8 cellular contexts compared by ENCODE assay signal in the genomic region with DNA sequence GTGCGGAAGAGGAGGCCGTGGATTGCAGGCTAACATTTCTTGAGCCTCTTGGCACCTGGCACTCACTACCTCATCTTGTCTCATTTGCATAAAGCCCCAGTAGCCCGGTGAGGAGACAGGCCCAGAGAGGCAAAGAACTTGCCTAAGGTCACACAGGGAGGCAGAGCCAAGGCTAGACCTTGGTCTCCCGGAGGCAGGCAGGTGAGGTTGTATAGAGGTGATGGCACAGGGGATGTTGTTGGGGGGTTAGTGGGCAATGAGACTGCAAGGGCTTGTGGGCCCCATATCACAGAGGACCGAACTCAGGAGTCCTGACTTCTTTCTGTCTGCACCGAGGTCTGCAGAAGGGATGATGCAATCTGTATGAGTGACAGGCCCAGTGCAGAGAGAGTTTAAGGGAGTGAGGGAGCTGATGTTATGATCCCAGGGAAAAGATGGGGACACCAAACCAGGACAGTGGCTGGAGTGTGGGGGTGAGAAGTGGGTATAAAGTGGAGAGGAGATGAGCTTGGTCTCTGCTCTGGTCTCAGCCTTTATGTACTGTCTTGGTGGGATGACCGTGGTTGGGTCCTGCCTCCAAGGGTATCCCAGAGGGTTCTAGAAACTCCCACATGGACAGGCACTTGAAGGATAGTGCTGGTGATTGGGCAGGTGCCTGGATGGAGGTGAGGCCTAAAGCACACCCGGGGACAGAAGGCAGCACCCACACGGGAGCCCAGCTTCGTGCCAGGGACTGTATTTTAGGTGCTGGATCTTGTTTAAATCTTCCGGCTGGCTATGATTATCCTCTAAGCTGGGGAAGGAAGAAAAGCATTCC. TPM values are rescaled to one million over a fixed set of nuclear protein-coding genes. Genes with fewer than 3 reads are reported as not detected.
DNase-seq lines count a peak whose midpoint lies in the region; ATAC-seq and TF ChIP-seq lines count a peak whose summit lies in the region.

No MANE protein-coding gene starts in this region.

- TF ChIP-seq POLR2A in IMR-90 (IDR thresholded peaks at IDR 0.05; ENCODE audit: low read depth, low read length) = no peak

- H3K27me3 ChIP-seq in IMR-90 (ENCODE audit: control insufficient read depth, insufficient read depth, low read length) = no peaks in the 10 kb centered on the region
- H3K27me3 ChIP-seq in layer of hippocampus (ENCODE audit: control insufficient read depth, insufficient read depth, low read length) = no peaks in the 10 kb centered on the region
- no peaks in the 10 kb centered on the region for H3K27me3 ChIP-seq in subcutaneous abdominal adipose tissue (ENCODE audit: control insufficient read depth in 5 of 5, insufficient read depth in 4 of 5, low read length in 5 of 5)

- H2AFZ ChIP-seq in IMR-90 (replicated peaks; ENCODE audit: low read length, poor library complexity) = peak overlapping the region; percentile 81

- peak overlapping the region; percentile 53 for H3K23ac ChIP-seq in IMR-90 (ENCODE audit: low read depth, low read length)

- H3K4me3 ChIP-seq in IMR-90 (ENCODE audit: insufficient read depth, low read depth, low read length) = no peak overlapping the region
- H3K4me3 ChIP-seq in subcutaneous abdominal adipose tissue (ENCODE audit: low read depth in 1 of 5, low read length in 5 of 5) = peak overlapping the region in 2 of 5 donors; percentile 6 to 36

- TF ChIP-seq CTCF in IMR-90 (conservative IDR thresholded peaks at IDR 0.05; ENCODE audit: low read depth, low read length) = no peak

- TF ChIP-seq RAD21 in IMR-90 (IDR thresholded peaks at IDR 0.05; ENCODE audit: low read length) = no peak

- H4K5ac ChIP-seq in IMR-90 (ENCODE audit: low read depth, low read length) = peak overlapping the region; percentile 36

- peak overlapping the region; percentile 93 for H2AK9ac ChIP-seq in IMR-90 (replicated peaks; ENCODE audit: low read depth, low read length, poor library complexity)

- WGBS in IMR-90 (ENCODE audit: extremely low coverage in 2 of 2, insufficient read length in 1 of 2), 2 experiments = 60% methylated on average over 2 of the region's 11 CpGs; no CpG with 5 or more reads in 1 of the 2 experiments

- no peaks in the 10 kb centered on the region for H3K9me3 Mint-ChIP-seq in activated CD4-positive, alpha-beta T cell treated with anti-CD3 and anti-CD28 coated beads for 36 hours (ENCODE audit: low read depth)

- peak overlapping the region; percentile 82 for H2BK5ac ChIP-seq in IMR-90 (ENCODE audit: low read depth, low read length, poor library complexity, severe bottlenecking)

- no peaks in the 10 kb centered on the region for H3K36me3 Mint-ChIP-seq in activated CD4-positive, alpha-beta T cell treated with anti-CD3 and anti-CD28 coated beads for 36 hours (ENCODE audit: low read depth)

- BruUV-seq in IMR-90 (replicated peaks; lab: Mats Ljungman, UMichigan) = no TSS peak

- H3K36me3 ChIP-seq in IMR-90 (ENCODE audit: control insufficient read depth, insufficient read depth, low read length) (peaks cover 29% of the 10 kb centered on the region), subcutaneous abdominal adipose tissue (ENCODE audit: control insufficient read depth in 5 of 5, insufficient read depth in 5 of 5, low read length in 5 of 5) (peaks cover 0 to 4% (median 0%) of the 10 kb centered on the region in 5 donors)

- peak overlapping the region; percentile 86 for H3K4ac ChIP-seq in IMR-90 (ENCODE audit: low read depth, low read length)

- no peak for ATAC-seq in IMR-90 (ENCODE audit: low read depth)
- ATAC-seq in activated CD4-positive, alpha-beta T cell treated with anti-CD3 and anti-CD28 coated beads for 36 hours = no peak

- DNase-seq in IMR-90 (no peak), COLO829 (ENCODE audit: low spot score) (no peak), G401 (ENCODE audit: low spot score) (no peak)
- no peak for DNase-seq in activated T-cell treated with anti-CD3 and anti-CD28 coated beads, Interleukin-2, amount 50 U/mL, for 1 hour
- no peak for DNase-seq in activated CD4-positive, alpha-beta T cell treated with anti-CD3 and anti-CD28 coated beads for 36 hours

- POLR2A ChIA-PET in IMR-90 (lab: Charles Lee; ENCODE audit: unreplicated experiment) = no interaction called here
- POLR2A ChIA-PET in activated CD4-positive, alpha-beta T cell treated with anti-CD3 and anti-CD28 coated beads for 36 hours (lab: Charles Lee) = no interaction called here

- H2BK15ac ChIP-seq in IMR-90 (ENCODE audit: low read depth, low read length) = peak overlapping the region; percentile 98; the same call in 2 of the 3 replicates

- peak overlapping the region; percentile 88 for H2BK20ac ChIP-seq in IMR-90 (ENCODE audit: low read depth, low read length)

- H3K9me1 ChIP-seq in IMR-90 (ENCODE audit: insufficient read depth, low read length) = peaks cover 54% of the 10 kb centered on the region

- peak overlapping the region; percentile 90 for H3K14ac ChIP-seq in IMR-90 (replicated peaks; ENCODE audit: low read depth, low read length)

- H3K27ac Mint-ChIP-seq in activated CD4-positive, alpha-beta T cell treated with anti-CD3 and anti-CD28 coated beads for 36 hours = no peak overlapping the region

- peak overlapping the region; percentile 84 for H4K91ac ChIP-seq in IMR-90 (ENCODE audit: insufficient read depth, low read depth, low read length)

- H4K8ac ChIP-seq in IMR-90 (ENCODE audit: low read depth in 2 of 2, low read length in 2 of 2) = peak overlapping the region; percentile 85 to 88; a peak in 3 of 4 replicates

- dilution Hi-C loops in IMR-90 (cut with HindIII; ENCODE audit: low sequenced_read_pairs, unreplicated experiment) = no loop called here

- 0 out of 2 replicates have a peak overlapping the region, but pooled peaks have one; percentile 19 for H3K56ac ChIP-seq in IMR-90 (ENCODE audit: extremely low read depth, insufficient read depth, low read length)

- no peaks in the 10 kb centered on the region for H3K27me3 Mint-ChIP-seq in activated CD4-positive, alpha-beta T cell treated with anti-CD3 and anti-CD28 coated beads for 36 hours

- peaks cover 24% of the 10 kb centered on the region for H3K4me1 Mint-ChIP-seq in activated CD4-positive, alpha-beta T cell treated with anti-CD3 and anti-CD28 coated beads for 36 hours

- no peak overlapping the region for H3K4me3 Mint-ChIP-seq in activated CD4-positive, alpha-beta T cell treated with anti-CD3 and anti-CD28 coated beads for 36 hours

- H3K79me1 ChIP-seq in IMR-90 (ENCODE audit: low read depth in 1 of 2, low read length in 2 of 2) = peaks cover 51 to 85% of the 10 kb centered on the region in 2 experiments

- H3K4me1 ChIP-seq in IMR-90 (ENCODE audit: control insufficient read depth, insufficient read depth, low read length) = peaks cover 42% of the 10 kb centered on the region
- peaks cover 45 to 82% (median 79%) of the 10 kb centered on the region in 5 donors for H3K4me1 ChIP-seq in subcutaneous abdominal adipose tissue (ENCODE audit: control insufficient read depth in 5 of 5, insufficient read depth in 5 of 5, low read length in 5 of 5)

- peak overlapping the region; percentile 95 for H3K18ac ChIP-seq in IMR-90 (ENCODE audit: low read depth, low read length)

- in situ Hi-C loops in IMR-90 (cut with MboI; ENCODE audit: low sequenced_read_pairs) (no loop called here), G401 (cut with HindIII; ENCODE audit: low sequenced_read_pairs) (no loop called here)

- peak overlapping the region; percentile 66 for H3K9ac ChIP-seq in IMR-90 (ENCODE audit: low read depth, low read length)
- peak overlapping the region in 2 of 5 donors; percentile 14 to 33 for H3K9ac ChIP-seq in subcutaneous abdominal adipose tissue (ENCODE audit: low read length in 5 of 5)

- intact Hi-C loops in IMR-90 (cut with micrococcal nuclease) = no loop called here
- intact Hi-C loops in activated CD4-positive, alpha-beta T cell treated with anti-CD3 and anti-CD28 coated beads for 36 hours (cut with DNase I, micrococcal nuclease) = no loop called here

- CTCF ChIA-PET in IMR-90 (lab: Yijun Ruan, JAX) = interaction anchor here (1.4 to 1.5 kb wide), 2 partner anchors 30 to 67 kb away, joined by 3 to 7 read pairs; no protein-coding TSS in a partner anchor
- CTCF ChIA-PET in activated CD4-positive, alpha-beta T cell treated with anti-CD3 and anti-CD28 coated beads for 36 hours (lab: Charles Lee) = interaction anchor here (0.6 to 1.6 kb wide), 5 partner anchors 12 to 1137 kb away, joined by 3 to 5 read pairs (median 3); no protein-coding TSS in a partner anchor

- H4K20me1 ChIP-seq in IMR-90 (ENCODE audit: insufficient read depth, low read length) = 0 out of 2 replicates have a peak, but pooled peaks cover 10% of the 10 kb centered on the region

- peak overlapping the region; percentile 82 for H3K27ac ChIP-seq in IMR-90 (ENCODE audit: insufficient read depth, low read length)
- H3K27ac ChIP-seq in angular gyrus (ENCODE audit: low read depth, low read length) = peak overlapping the region; percentile 95
- peak overlapping the region; percentile 90 for H3K27ac ChIP-seq in layer of hippocampus (ENCODE audit: low read depth, low read length)
- H3K27ac ChIP-seq in subcutaneous abdominal adipose tissue (ENCODE audit: low read depth, low read length) = peak overlapping the region; percentile 88

- peak overlapping the region; percentile 24; the same call in 1 of the 2 replicates for H3K4me2 ChIP-seq in IMR-90 (ENCODE audit: low read depth, low read length)

- peak overlapping the region; percentile 78 for H2AK5ac ChIP-seq in IMR-90 (ENCODE audit: low read depth, low read length)

- no peaks in the 10 kb centered on the region for H3K9me3 ChIP-seq in IMR-90 (ENCODE audit: control insufficient read depth, insufficient read depth, low read length)
- H3K9me3 ChIP-seq in subcutaneous abdominal adipose tissue (ENCODE audit: control insufficient read depth in 5 of 5, low read length in 5 of 5) = no peaks in the 10 kb centered on the region

- peak overlapping the region; percentile 100 for H2BK120ac ChIP-seq in IMR-90 (ENCODE audit: low read depth, low read length)

TF ChIP-seq in IMR-90, 13 proteins besides CTCF, POLR2A, EP300 and RAD21 (continues in another document):
- TF ChIP-seq MAZ (IDR thresholded peaks at IDR 0.05; ENCODE audit: borderline replicate concordance, low read depth, low read length) (no peak), CEBPB (IDR thresholded peaks at IDR 0.05; ENCODE audit: low read depth, low read length) (peak; percentile 91), MAFK (IDR thresholded peaks at IDR 0.05; ENCODE audit: low read depth, low read length) (no peak), FOS (IDR thresholded peaks at IDR 0.05; ENCODE audit: low read depth, low read length) (no peak)

RNA-seq across cellular contexts. Expression of a gene that starts 21.8 kb away (rescaled TPM):
- total RNA-seq in IMR-90 (2012; rRNA removed) = 461 and 547 TPM in 2 replicates
- 482 and 495 TPM in 2 replicates for polyA plus RNA-seq in IMR-90 (2012; rRNA removed)
- polyA plus RNA-seq in IMR-90 (2012; cell fraction: cytosol; rRNA removed) = 396 and 740 TPM in 2 replicates
- polyA plus RNA-seq in IMR-90 (2012; cell fraction: nucleus; rRNA removed; ENCODE audit: low replicate concordance) = 382 and 609 TPM in 2 replicates
- 1 to 10 TPM; 1.7 to 1.9 TPM for total RNA-seq in activated CD4-positive, alpha-beta T cell treated with anti-CD3 and anti-CD28 coated beads for 36 hours
- total RNA-seq in G401 (2014; rRNA removed; shearing (Covaris generic)) = 333 and 366 TPM in 2 replicates

Comparison
In these comparisons a context has a peak if more than half of its experiments do, and no peak if none do; other contexts are left out.
1. RNA of a gene that starts 21.8 kb away (total RNA-seq): 461 to 547 TPM in IMR-90 and 333 to 366 TPM in G401; 1.7 to 1.9 TPM in activated CD4-positive, alpha-beta T cell treated with anti-CD3 and anti-CD28 coated beads for 36 hours; every median in the first group is over 100 times any median in the second.
2. Peak in every context shown above with its lines, with median percentiles within 50 percentile points of each other: H3K27ac ChIP-seq.